In genomic region chr1:109615879-109616278, GRCh38 we compare ENCODE assay signal across 8 cellular contexts. TPM values are rescaled to one million over a fixed set of nuclear protein-coding genes. Genes with fewer than 3 reads are reported as not detected.
DNase-seq lines count a peak whose midpoint lies in the region; ATAC-seq lines count a peak whose summit lies in the region.

No MANE protein-coding gene starts in this region.

- H3K27me3 Mint-ChIP-seq in naive thymus-derived CD8-positive, alpha-beta T cell, result no peaks in the 10 kb centered on the region

- no peak overlapping the region for H3K4me3 Mint-ChIP-seq in naive thymus-derived CD8-positive, alpha-beta T cell

- ATAC-seq in naive thymus-derived CD8-positive, alpha-beta T cell, result peak in 1 of 2 donors; percentile 9
- ATAC-seq in GM18517 (IDR thresholded peaks at IDR 0.05; ENCODE audit: unreplicated experiment) (no peak), HG03139 (IDR thresholded peaks at IDR 0.05; ENCODE audit: unreplicated experiment) (no peak)

- no peaks in the 10 kb centered on the region for H3K36me3 Mint-ChIP-seq in naive thymus-derived CD8-positive, alpha-beta T cell

- DNase-seq in ELR (ENCODE audit: low read depth) (peak; percentile 36), NOMO-1 treated with dmso at 0.1 percent for 144 hours (lab: John Stamatoyannopoulos, UW; ENCODE audit: unreplicated experiment) (peak; percentile 94), dermis blood vessel endothelial cell (peak; percentile 86), NCI-H2107 (lab: John Stamatoyannopoulos, UW) (no peak), NCI-H82 (lab: John Stamatoyannopoulos, UW) (no peak)
- DNase-seq in naive thymus-derived CD8-positive, alpha-beta T cell, result peak in 1 of 10 donors; percentile 31

- POLR2A ChIA-PET in naive thymus-derived CD8-positive, alpha-beta T cell (lab: Charles Lee), result no interaction called here

- no peaks in the 10 kb centered on the region for H3K9me3 Mint-ChIP-seq in naive thymus-derived CD8-positive, alpha-beta T cell

- peaks cover 23 to 46% (median 33%) of the 10 kb centered on the region in 4 donors for H3K4me1 Mint-ChIP-seq in naive thymus-derived CD8-positive, alpha-beta T cell

- H3K27ac Mint-ChIP-seq in naive thymus-derived CD8-positive, alpha-beta T cell, result peak overlapping the region in 9 of 10 donors; percentile 32 to 81 (median 65)

RNA-seq across cellular contexts. Expression of gene GNAT2, which starts 3.5 kb away (rescaled TPM):
- total RNA-seq in dermis blood vessel endothelial cell, result not detected in 2 replicates
- not detected for total RNA-seq in naive thymus-derived CD8-positive, alpha-beta T cell
- polyA plus RNA-seq in naive thymus-derived CD8-positive, alpha-beta T cell, result not detected

RNA-seq across cellular contexts. Expression of gene AMPD2, which starts 3.8 kb away (rescaled TPM):
- total RNA-seq in dermis blood vessel endothelial cell, result 32.0 and 40.4 TPM in 2 replicates
- total RNA-seq in naive thymus-derived CD8-positive, alpha-beta T cell, result 10 to 100 TPM; 71.1 to 76.0 TPM
- 10 to 100 TPM; 21.9 to 33.9 (median 24.4) TPM for polyA plus RNA-seq in naive thymus-derived CD8-positive, alpha-beta T cell

RNA-seq across cellular contexts. Expression of gene GSTM4, which starts 40.0 kb away (rescaled TPM):
- 1.5 and 2.7 TPM in 2 replicates for total RNA-seq in dermis blood vessel endothelial cell
- total RNA-seq in naive thymus-derived CD8-positive, alpha-beta T cell, result 1 to 10 TPM; 2.5 to 3.8 TPM
- 10 to 100 TPM in 2 of 3 donors, 1 to 10 TPM in 1; 8.6 to 17.4 (median 17.3) TPM for polyA plus RNA-seq in naive thymus-derived CD8-positive, alpha-beta T cell

RNA-seq across cellular contexts. Expression of gene GSTM2, which starts 52.0 kb away (rescaled TPM):
- total RNA-seq in dermis blood vessel endothelial cell, result 4.0 and 4.1 TPM in 2 replicates
- 10 to 100 TPM; 70.7 to 75.9 TPM for total RNA-seq in naive thymus-derived CD8-positive, alpha-beta T cell
- 10 to 100 TPM; 20.8 to 51.7 (median 40.7) TPM for polyA plus RNA-seq in naive thymus-derived CD8-positive, alpha-beta T cell

Comparison
In these comparisons a context has a peak if more than half of its experiments do, and no peak if none do; other contexts are left out.
1. DNase-seq: peak in ELR (single experiment), NOMO-1 treated with dmso at 0.1 percent for 144 hours (single experiment) and dermis blood vessel endothelial cell (single experiment); none in NCI-H2107 (single experiment) and NCI-H82 (single experiment).